ENCODE assay signal across 32 cellular contexts in the genomic region with DNA sequence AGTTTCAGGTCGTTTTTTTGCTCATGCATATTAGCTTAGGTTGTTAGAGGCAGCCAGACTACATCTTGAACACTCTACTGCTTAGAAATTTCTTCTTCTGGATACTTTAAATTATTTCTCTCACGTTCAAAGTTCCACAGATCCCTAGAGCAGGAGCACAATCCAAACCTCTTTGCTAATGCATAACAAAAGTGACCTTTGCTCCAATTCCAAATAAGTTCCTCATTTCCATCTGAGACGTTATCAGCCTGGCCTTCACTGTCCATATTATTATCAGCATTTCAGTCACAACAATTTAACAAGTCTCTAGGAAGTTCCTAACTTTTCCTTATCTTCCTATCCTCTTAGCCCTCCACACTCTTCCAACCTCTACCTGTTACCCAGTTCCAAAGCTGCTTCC. TPM values are rescaled to one million over a fixed set of nuclear protein-coding genes. Genes with fewer than 3 reads are reported as not detected.
"Had no signal": no experiment of that assay in that cellular context is flagged by ENCODE, and none has a peak within 500 bp of the region (broad histone marks: within the 10 kb centered on the region; RNA-seq: fewer than 3 reads in every experiment).

No MANE protein-coding gene starts in this region.

- DNase-seq: activated CD4-positive, alpha-beta T cell treated with anti-CD3 and anti-CD28 coated beads for 36 hours; activated CD4-positive, alpha-beta T cell treated with anti-CD3 and anti-CD28 coated beads, Interleukin-2, amount 10 ng/mL, durations not matched to agents 7 days and 5 days; activated CD4-positive, alpha-beta T cell treated with anti-CD3 and anti-CD28 coated beads, Interleukin-2, amount 50 U/mL, for 48 hours; activated CD8-positive, alpha-beta T cell treated with anti-CD3 and anti-CD28 coated beads, Interleukin-2, amount 10 ng/mL, durations not matched to agents 7 days and 5 days; activated gamma-delta T cell; activated naive CD4-positive, alpha-beta T cell treated with anti-CD3 and anti-CD28 coated beads for 36 hours; activated naive CD8-positive, alpha-beta T cell treated with anti-CD3 and anti-CD28 coated beads, Interleukin-2, amount 50 U/mL, for 24 hours; activated T-cell treated with anti-CD3 and anti-CD28 coated beads, Interleukin-2, amount 50 U/mL, for 24 hours; anterior cingulate cortex; caudate nucleus; NCI-H1092 treated with DMSO at 0.1 percent for 48 hours; NCI-H1417; NCI-H146; NCI-H187 treated with DMSO at 0.1 percent for 48 hours; NCI-H2081; NCI-H345; NCI-H524 treated with DMSO at 0.1 percent for 48 hours; NK-92 treated with Interleukin-12 subunit alpha and Interleukin-12 subunit beta, amount 100 ng/mL, for 24 hours; PC-9; SW 1271 had no signal

- H3K4me1 Mint-ChIP-seq: activated CD4-positive, alpha-beta T cell treated with anti-CD3 and anti-CD28 coated beads, Interleukin-2, amount 10 ng/mL, durations not matched to agents 7 days and 5 days had no signal

- H3K27ac Mint-ChIP-seq: activated CD4-positive, alpha-beta T cell treated with anti-CD3 and anti-CD28 coated beads for 36 hours; activated CD4-positive, alpha-beta T cell treated with anti-CD3 and anti-CD28 coated beads, Interleukin-2, amount 10 ng/mL, durations not matched to agents 7 days and 5 days; activated CD8-positive, alpha-beta T cell treated with anti-CD3 and anti-CD28 coated beads, Interleukin-2, amount 10 ng/mL, durations not matched to agents 7 days and 5 days; activated naive CD4-positive, alpha-beta T cell treated with anti-CD3 and anti-CD28 coated beads for 36 hours; activated naive CD8-positive, alpha-beta T cell; activated naive CD8-positive, alpha-beta T cell treated with anti-CD3 and anti-CD28 coated beads, Interleukin-2, amount 50 U/mL, for 24 hours; activated T-cell treated with anti-CD3 and anti-CD28 coated beads, Interleukin-2, amount 50 U/mL, for 24 hours; activated T-helper 2 cell treated with anti-CD3 and anti-CD28 coated beads, Interferon-gamma antibody, Interleukin-2, Interleukin-4, amounts not matched to agents 10 μg/mL and 5 μg/mL and 100 μg/mL, durations not matched to agents 14 hours and 24 hours and 36 hours; brain; T-helper 2 cell treated with Interferon-gamma antibody and Interleukin-4, amounts not matched to agents 5 μg/mL and 100 μg/mL, for 36 hours; WTC11 had no signal

- H3K36me3 Mint-ChIP-seq: brain had no signal

- H3K4me3 ChIP-seq: PC-9 had no signal

- H3K27ac ChIP-seq: KMS-11, PC-9, RWPE1 had no signal

- H3K27me3 Mint-ChIP-seq: activated CD4-positive, alpha-beta T cell treated with anti-CD3 and anti-CD28 coated beads for 36 hours; activated CD4-positive, alpha-beta T cell treated with anti-CD3 and anti-CD28 coated beads, Interleukin-2, amount 10 ng/mL, durations not matched to agents 7 days and 5 days; activated naive CD8-positive, alpha-beta T cell; activated naive CD8-positive, alpha-beta T cell treated with anti-CD3 and anti-CD28 coated beads, Interleukin-2, amount 50 U/mL, for 24 hours; activated T-cell treated with anti-CD3 and anti-CD28 coated beads, Interleukin-2, amount 50 U/mL, for 24 hours had no signal

- ATAC-seq: activated CD4-positive, alpha-beta T cell treated with anti-CD3 and anti-CD28 coated beads for 36 hours; activated CD4-positive, CD25-positive, alpha-beta regulatory T cell treated with anti-CD3 and anti-CD28 coated beads, Interleukin-2, amount 50 U/mL, for 24 hours; activated CD8-positive, alpha-beta T cell treated with anti-CD3 and anti-CD28 coated beads, Interleukin-2, amount 10 ng/mL, durations not matched to agents 7 days and 5 days; activated naive CD8-positive, alpha-beta T cell treated with anti-CD3 and anti-CD28 coated beads, Interleukin-2, amount 50 U/mL, for 24 hours; WTC11 had no signal

- H3K4me3 Mint-ChIP-seq: activated CD4-positive, alpha-beta T cell treated with anti-CD3 and anti-CD28 coated beads for 36 hours; activated CD4-positive, alpha-beta T cell treated with anti-CD3 and anti-CD28 coated beads, Interleukin-2, amount 10 ng/mL, durations not matched to agents 7 days and 5 days; activated CD8-positive, alpha-beta T cell treated with anti-CD3 and anti-CD28 coated beads, Interleukin-2, amount 10 ng/mL, durations not matched to agents 7 days and 5 days; activated naive CD4-positive, alpha-beta T cell treated with anti-CD3 and anti-CD28 coated beads for 36 hours; activated naive CD8-positive, alpha-beta T cell; activated naive CD8-positive, alpha-beta T cell treated with anti-CD3 and anti-CD28 coated beads, Interleukin-2, amount 50 U/mL, for 24 hours; activated T-cell treated with anti-CD3 and anti-CD28 coated beads, Interleukin-2, amount 50 U/mL, for 24 hours; brain; T-helper 2 cell treated with Interferon-gamma antibody and Interleukin-4, amounts not matched to agents 5 μg/mL and 100 μg/mL, for 36 hours; WTC11 had no signal

RNA-seq across cellular contexts. Expression of gene ERMN, which starts 50.4 kb away (rescaled TPM):
- total RNA-seq: bronchial epithelial cell, LHCN-M2, NCI-H460, PC-9, Right ventricle myocardium inferior had no signal
